1 cellular context compared by ENCODE assay signal in the genomic region with DNA sequence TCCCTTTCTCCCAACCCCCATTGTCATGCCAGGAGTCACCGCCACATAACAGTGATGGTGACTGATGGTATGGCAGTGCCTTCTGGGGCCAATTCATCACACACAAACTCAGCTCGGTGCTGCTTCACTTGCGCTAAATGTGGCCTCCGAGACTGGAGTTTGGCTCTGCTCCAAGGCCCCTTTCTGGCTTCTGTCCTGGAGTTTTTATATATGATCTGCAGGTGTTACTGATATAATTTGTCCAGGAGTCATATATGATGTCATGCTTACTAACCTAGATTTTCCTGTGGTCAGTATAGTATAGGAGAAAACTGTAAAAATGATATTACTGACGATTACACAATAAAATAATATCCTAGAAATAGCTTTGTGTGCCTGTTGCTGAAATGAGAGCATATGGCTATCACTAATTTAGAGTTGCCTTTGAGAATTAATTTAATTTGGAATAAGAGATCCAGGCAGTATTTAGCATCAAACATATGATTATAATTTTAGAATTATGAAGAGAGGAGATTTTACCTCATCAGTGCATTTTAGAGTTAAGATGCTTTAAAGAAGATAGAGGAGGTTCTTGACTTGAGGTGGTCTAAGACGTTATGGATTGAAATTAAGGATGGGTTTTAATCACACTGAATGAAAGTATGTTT.
TF ChIP-seq lines count a peak whose summit lies in the region.

No MANE protein-coding gene starts in this region.

TF ChIP-seq in GM23338, 12 proteins besides CTCF, POLR2A, EP300 and RAD21 (continued from another document):
- no peak for TF ChIP-seq ZNF462 (CRISPR knock-in tag; IDR thresholded peaks at IDR 0.05)
